Comparison of ENCODE assay signal across 22 cellular contexts in genomic region chr10:121593676-121594075, GRCh38. TPM values are rescaled to one million over a fixed set of nuclear protein-coding genes. Genes with fewer than 3 reads are reported as not detected.
DNase-seq lines count a peak whose midpoint lies in the region; ATAC-seq, FAIRE-seq and TF ChIP-seq lines count a peak whose summit lies in the region.
"Had no signal": no experiment of that assay in that cellular context is flagged by ENCODE, and none has a peak within 500 bp of the region (broad histone marks: within the 10 kb centered on the region; RNA-seq: fewer than 3 reads in every experiment).

No MANE protein-coding gene starts in this region.

- H3K36me3 Mint-ChIP-seq in GM23338 (ENCODE audit: low read depth) = peaks cover 54% of the 10 kb centered on the region
- no peaks in the 10 kb centered on the region for H3K36me3 Mint-ChIP-seq in glutamatergic neuron (ENCODE audit: unreplicated experiment)
- H3K36me3 Mint-ChIP-seq: memory B cell had no signal

- H4K20me1 ChIP-seq in GM23338 (replicated peaks; ENCODE audit: insufficient read depth) = peaks cover 62% of the 10 kb centered on the region
- H4K20me1 ChIP-seq in K562 (replicated peaks; ENCODE audit: control insufficient read depth, insufficient read depth, low read length) = no peaks in the 10 kb centered on the region

- no peak overlapping the region for H2AFZ ChIP-seq in GM23338
- H2AFZ ChIP-seq in K562 (ENCODE audit: low read depth, low read length) = no peak overlapping the region
- no peak overlapping the region for H2AFZ ChIP-seq in trophoblast cell (ENCODE audit: insufficient read depth, low read length, poor library complexity)

- H3K4me3 ChIP-seq in GM23338 = peak overlapping the region; percentile 82
- H3K4me3 ChIP-seq in K562 = no peak overlapping the region
- H3K4me3 ChIP-seq in trophoblast cell (ENCODE audit: low read depth, low read length) = no peak overlapping the region
- H3K4me3 ChIP-seq: HAP-1, MG63, psoas muscle, spleen had no signal

- H3K23ac ChIP-seq in trophoblast cell (ENCODE audit: low read length) = no peak overlapping the region

- no peak overlapping the region for H2BK5ac ChIP-seq in trophoblast cell (ENCODE audit: low read depth, low read length, poor library complexity)

- H3K4me1 ChIP-seq in GM23338 (ENCODE audit: insufficient read depth) (peaks cover 62% of the 10 kb centered on the region), K562 (replicated peaks in 1 of 2; ENCODE audit: control insufficient read depth in 2 of 2, insufficient read depth in 2 of 2, low read length in 2 of 2) (peaks cover 0 to 10% of the 10 kb centered on the region in 2 experiments; a peak in 2 of 5 replicates), trophoblast cell (ENCODE audit: control insufficient read depth in 1 of 2, insufficient read depth in 2 of 2, low read length in 2 of 2) (peaks cover 9 to 12% of the 10 kb centered on the region in 2 experiments)

- no peaks in the 10 kb centered on the region for H3K27me3 ChIP-seq in GM23338 (ENCODE audit: insufficient read depth)
- H3K27me3 ChIP-seq in K562 (ENCODE audit: control insufficient read depth in 2 of 2, insufficient read depth in 2 of 2, low read length in 2 of 2) = peaks cover 4 to 23% of the 10 kb centered on the region in 2 experiments; a peak in 4 of 5 replicates
- no peaks in the 10 kb centered on the region for H3K27me3 ChIP-seq in trophoblast cell (ENCODE audit: insufficient read depth, low read length)

- H3K79me1 ChIP-seq in trophoblast cell (ENCODE audit: low read length) = peaks cover 17% of the 10 kb centered on the region

- no peak overlapping the region for H3K18ac ChIP-seq in trophoblast cell (ENCODE audit: low read length)

- peak overlapping the region; percentile 94 for H3K4me3 Mint-ChIP-seq in GM23338
- H3K4me3 Mint-ChIP-seq in glutamatergic neuron (ENCODE audit: unreplicated experiment) = peak overlapping the region; percentile 13
- H3K4me3 Mint-ChIP-seq: activated CD4-positive, alpha-beta T cell treated with anti-CD3 and anti-CD28 coated beads for 36 hours; memory B cell; natural killer cell had no signal

- H3K4me2 ChIP-seq in GM23338 (peak overlapping the region; percentile 70), K562 (ENCODE audit: insufficient read depth, low read length) (no peak overlapping the region), trophoblast cell (ENCODE audit: low read length) (no peak overlapping the region)

- no peak for DNase-seq in GM23338 (ENCODE audit: low spot score)
- DNase-seq in K562 (ENCODE audit: extremely low read depth in 1 of 4, low spot score in 3 of 4) = no peak
- no peak for DNase-seq in glutamatergic neuron
- no peak for DNase-seq in trophoblast cell
- DNase-seq in EL = no peak
- DNase-seq in SW 1271 (lab: John Stamatoyannopoulos, UW) = no peak
- DNase-seq in DMS114 treated with DMSO at 0.1 percent for 48 hours (lab: John Stamatoyannopoulos, UW; ENCODE audit: unreplicated experiment) = no peak
- DNase-seq: activated CD4-positive, alpha-beta T cell treated with anti-CD3 and anti-CD28 coated beads for 36 hours; DMS 273 treated with DMSO at 0.1 percent for 48 hours; GF-D8; MG63; natural killer cell; NCI-H187; NCI-H446; psoas muscle; spleen; stimulated activated CD4-positive, alpha-beta T cell treated with anti-CD3 and anti-CD28 coated beads, Interleukin-4, amount 100 ng/mL, for 4 hours had no signal

- no peak overlapping the region for H2AK5ac ChIP-seq in trophoblast cell (ENCODE audit: low read length)

- no peak overlapping the region for H4K91ac ChIP-seq in trophoblast cell (ENCODE audit: low read depth, low read length)

- peaks cover 85% of the 10 kb centered on the region for H3K79me2 ChIP-seq in GM23338 (replicated peaks; ENCODE audit: insufficient read depth)
- H3K79me2 ChIP-seq in K562 (ENCODE audit: control insufficient read depth, insufficient read depth, low read length) = no peaks in the 10 kb centered on the region
- H3K79me2 ChIP-seq in trophoblast cell (ENCODE audit: control insufficient read depth, insufficient read depth, low read length, poor library complexity) = peaks cover 25% of the 10 kb centered on the region

- no peak for TF ChIP-seq RAD21 in K562 (CRISPR knock-in tag; conservative IDR thresholded peaks at IDR 0.05 in 1 of 2, IDR thresholded peaks at IDR 0.05 in 1 of 2)

- CTCF ChIA-PET in K562 (lab: Yijun Ruan, JAX; ENCODE audit: low intra/inter-chr PET ratio) = no interaction called here

- 5% methylated on average over 14 of the region's 15 CpGs for WGBS in K562 (ENCODE audit: insufficient coverage, low coverage, missing lambda C conversion rate)
- WGBS in trophoblast cell (ENCODE audit: extremely low coverage, insufficient coverage, insufficient read length) = no CpG with 5 or more reads among the region's 15 CpGs

- no peak overlapping the region for H4K8ac ChIP-seq in trophoblast cell (ENCODE audit: low read depth, low read length)

- POLR2A ChIA-PET in K562 (lab: Yijun Ruan, JAX) = no interaction called here

- H3K9me2 ChIP-seq in GM23338 (ENCODE audit: insufficient read depth) = peaks cover 2% of the 10 kb centered on the region; the same call in 1 of the 2 replicates

- H3K9me3 ChIP-seq in K562 (replicated peaks; ENCODE audit: control insufficient read depth, insufficient read depth, low read depth, low read length) (no peaks in the 10 kb centered on the region), trophoblast cell (ENCODE audit: insufficient read depth, low read depth, low read length) (no peaks in the 10 kb centered on the region)
- H3K9me3 ChIP-seq: MG63, psoas muscle, spleen had no signal

- H3K9ac ChIP-seq in K562 (ENCODE audit: insufficient read depth in 1 of 2, low read depth in 2 of 2, low read length in 2 of 2) (no peak overlapping the region), trophoblast cell (ENCODE audit: low read length) (no peak overlapping the region)

- in situ Hi-C loops in K562 (cut with MboI) = no loop called here

- H3K4me1 Mint-ChIP-seq in GM23338 (peaks cover 62% of the 10 kb centered on the region), glutamatergic neuron (ENCODE audit: low read depth, unreplicated experiment) (peaks cover 16% of the 10 kb centered on the region)
- H3K4me1 Mint-ChIP-seq: memory B cell had no signal

- peaks cover 10% of the 10 kb centered on the region; the same call in 1 of the 2 replicates for H3F3A ChIP-seq in GM23338 (replicated peaks; ENCODE audit: low read depth)

- no peak for FAIRE-seq in K562 (lab: Jason Lieb, UNC)
- FAIRE-seq: islet of Langerhans had no signal

- no TSS peak for BruUV-seq in K562 (replicated peaks; lab: Mats Ljungman, UMichigan)

- H3K36me3 ChIP-seq in GM23338 (ENCODE audit: insufficient read depth) = peaks cover 30% of the 10 kb centered on the region
- no peaks in the 10 kb centered on the region for H3K36me3 ChIP-seq in K562 (ENCODE audit: control insufficient read depth, insufficient read depth, low read length)
- H3K36me3 ChIP-seq in trophoblast cell (ENCODE audit: control insufficient read depth in 1 of 2, insufficient read depth in 2 of 2, low read length in 2 of 2) = peaks cover 10% of the 10 kb centered on the region in 2 experiments
- H3K36me3 ChIP-seq: MG63, spleen had no signal

- H3K27ac ChIP-seq in GM23338 (ENCODE audit: low read depth) (no peak overlapping the region), K562 (ENCODE audit: extremely low read depth, low read depth, low read length) (no peak overlapping the region), trophoblast cell (ENCODE audit: low read depth, low read length) (no peak overlapping the region)
- H3K27ac ChIP-seq: psoas muscle, RWPE1, spleen had no signal

- no peaks in the 10 kb centered on the region for H3K9me1 ChIP-seq in K562 (ENCODE audit: control insufficient read depth, insufficient read depth, low read length)

- intact Hi-C loops in K562 (cut with micrococcal nuclease) = no loop called here

- TF ChIP-seq POLR2A in K562 (conservative IDR thresholded peaks at IDR 0.05) = no peak

- TF ChIP-seq EP300 in K562 (IDR thresholded peaks at IDR 0.05; ENCODE audit: low read length) = no peak

- TF ChIP-seq CTCF in GM23338 (conservative IDR thresholded peaks at IDR 0.05; ENCODE audit: low read depth in 2 of 2) = no peak
- no peak for TF ChIP-seq CTCF in K562 (IDR thresholded peaks at IDR 0.05 in 2 of 3, conservative IDR thresholded peaks at IDR 0.05 in 1 of 3; ENCODE audit: insufficient read depth in 2 of 3, low read depth in 1 of 3, low read length in 3 of 3)
- no peak for TF ChIP-seq CTCF in glutamatergic neuron (IDR thresholded peaks at IDR 0.05; ENCODE audit: partially characterized antibody, unreplicated experiment)

- no peak overlapping the region for H2BK120ac ChIP-seq in trophoblast cell (ENCODE audit: insufficient read depth, low read length, poor library complexity)

- ATAC-seq in GM23338 (no peak), K562 (no peak), HG02938 (IDR thresholded peaks at IDR 0.05; ENCODE audit: unreplicated experiment) (no peak)
- ATAC-seq: activated CD4-positive, alpha-beta T cell treated with anti-CD3 and anti-CD28 coated beads for 36 hours; natural killer cell; psoas muscle had no signal

- peak overlapping the region; percentile 24 for H3K4ac ChIP-seq in trophoblast cell (ENCODE audit: low read depth, low read length)

- H3K27me3 Mint-ChIP-seq in GM23338 (ENCODE audit: insufficient read depth, low read depth, poor library complexity) = peaks cover 18% of the 10 kb centered on the region
- peaks cover 3% of the 10 kb centered on the region for H3K27me3 Mint-ChIP-seq in glutamatergic neuron (ENCODE audit: unreplicated experiment)

- H2BK12ac ChIP-seq in trophoblast cell (ENCODE audit: low read length) = no peak overlapping the region

- H3K27ac Mint-ChIP-seq in GM23338 = no peak overlapping the region
- no peak overlapping the region for H3K27ac Mint-ChIP-seq in glutamatergic neuron (ENCODE audit: unreplicated experiment)
- H3K27ac Mint-ChIP-seq: activated CD4-positive, alpha-beta T cell treated with anti-CD3 and anti-CD28 coated beads for 36 hours; memory B cell; natural killer cell had no signal

- no peak overlapping the region for H3K14ac ChIP-seq in trophoblast cell (ENCODE audit: low read length)

- H3K9me3 Mint-ChIP-seq in GM23338 = no peaks in the 10 kb centered on the region; the same call in 2 of the 3 replicates
- peaks cover 3% of the 10 kb centered on the region for H3K9me3 Mint-ChIP-seq in glutamatergic neuron (ENCODE audit: unreplicated experiment)
- H3K9me3 Mint-ChIP-seq: memory B cell, natural killer cell had no signal

- no peak overlapping the region for H4K12ac ChIP-seq in trophoblast cell (ENCODE audit: low read depth, low read length)

RNA-seq across cellular contexts. Expression of gene FGFR2, which starts 4.6 kb away (rescaled TPM):
- total RNA-seq in GM23338 (2014; rRNA removed; shearing (Covaris generic)) = 82.5 and 106 TPM in 2 replicates
- polyA plus RNA-seq in GM23338 (2016; fragmentation: Nextera tagmentation; extraction: Ambion mirVana) = 31.1 and 32.3 TPM in 2 replicates
- not detected in 2 replicates for total RNA-seq in K562 (2011; cell fraction: chromatin; rRNA removed; ENCODE audit: low replicate concordance)
- total RNA-seq in K562 (2011; cell fraction: nucleolus; rRNA removed) = not detected in 2 replicates
- total RNA-seq in K562 (2011; cell fraction: nucleoplasm; rRNA removed) = not detected in 2 replicates
- not detected in 2 replicates for total RNA-seq in K562 (2014; rRNA removed)
- total RNA-seq in K562 (2014; rRNA removed; fragmentation: Illumina TruSeq; extraction: Trizol) = not detected in 2 replicates
- total RNA-seq in K562 (2015; rRNA removed; fragmentation: Illumina TruSeq; extraction: Trizol) = not detected in 2 replicates
- total RNA-seq in K562 (2021) = 0.18 and 0.20 TPM in 2 replicates
- polyA plus RNA-seq in K562 (2011; rRNA removed) = not detected in 2 replicates
- not detected in 2 replicates for polyA plus RNA-seq in K562 (2011; cell fraction: cytosol; rRNA removed)
- polyA plus RNA-seq in K562 (2011; cell fraction: nucleus; rRNA removed) = not detected in 2 replicates
- polyA plus RNA-seq in K562 (2012) = not detected in 2 replicates
- not detected in 2 replicates for polyA plus RNA-seq in K562 (2014; fragmentation: Illumina TruSeq; extraction: Trizol)
- not detected for polyA plus RNA-seq in K562 (2014; fragmentation: Nextera tagmentation; extraction: Ambion mirVana)
- not detected in 2 replicates for polyA plus RNA-seq in K562 (2014; rRNA removed)
- not detected in 2 replicates for polyA minus RNA-seq in K562 (2011; rRNA and poly(A)+ RNA removed)
- not detected in 2 replicates for polyA minus RNA-seq in K562 (2011; cell fraction: cytosol; rRNA and poly(A)+ RNA removed)
- polyA minus RNA-seq in K562 (2011; cell fraction: nucleus; rRNA and poly(A)+ RNA removed) = not detected in 2 replicates
- 7.4 TPM for total RNA-seq in glutamatergic neuron (ENCODE audit: unreplicated experiment)
- polyA plus RNA-seq in trophoblast cell (2013) = 21.4 and 23.8 TPM in 2 replicates
- total RNA-seq: activated CD4-positive, alpha-beta T cell treated with anti-CD3 and anti-CD28 coated beads for 36 hours had no signal
